Comparison of ENCODE assay signal across 1 cellular context in the genomic region with DNA sequence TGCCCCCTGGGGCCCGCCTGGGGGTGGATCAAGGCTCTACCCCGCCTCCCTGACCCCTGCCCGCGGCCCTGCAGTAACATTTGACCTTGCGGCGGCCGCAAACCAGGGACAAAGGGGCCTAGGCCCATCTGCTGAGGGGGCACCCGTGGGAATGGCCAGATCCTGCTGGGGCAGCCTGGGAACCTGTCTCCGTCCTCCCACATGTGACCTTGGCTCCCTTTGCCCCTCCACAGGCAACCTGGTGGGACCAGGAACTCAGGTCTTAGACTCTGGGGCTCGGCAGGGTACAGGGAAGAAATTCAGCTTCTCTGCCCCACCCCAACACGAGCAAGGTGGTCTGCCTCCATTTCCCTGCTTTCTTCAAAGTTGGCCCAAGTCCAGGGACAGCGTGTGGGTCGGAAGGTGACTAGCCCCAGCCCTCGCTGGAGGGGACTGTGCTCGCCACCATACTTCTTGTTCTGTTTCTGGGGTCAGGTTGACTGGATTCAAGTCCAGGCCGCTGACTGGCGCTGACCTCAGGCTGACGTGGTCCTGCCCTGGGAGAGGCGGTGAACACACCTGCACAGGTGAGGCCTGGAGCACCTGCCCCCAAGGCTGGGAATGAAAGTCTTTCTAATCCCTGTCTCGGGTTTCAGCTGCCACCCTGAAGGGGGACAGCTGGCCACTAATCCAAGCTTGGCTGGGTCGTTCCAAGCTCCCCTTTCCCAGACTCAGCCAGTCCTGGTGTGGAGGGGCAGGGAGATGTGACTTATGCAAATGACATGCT.
TF ChIP-seq lines count a peak whose summit lies in the region.

No MANE protein-coding gene starts in this region.

TF ChIP-seq in HepG2, 621 proteins besides CTCF, POLR2A, EP300 and RAD21 (continued from another document and continues in another):
- TF ChIP-seq, protein P1, sequence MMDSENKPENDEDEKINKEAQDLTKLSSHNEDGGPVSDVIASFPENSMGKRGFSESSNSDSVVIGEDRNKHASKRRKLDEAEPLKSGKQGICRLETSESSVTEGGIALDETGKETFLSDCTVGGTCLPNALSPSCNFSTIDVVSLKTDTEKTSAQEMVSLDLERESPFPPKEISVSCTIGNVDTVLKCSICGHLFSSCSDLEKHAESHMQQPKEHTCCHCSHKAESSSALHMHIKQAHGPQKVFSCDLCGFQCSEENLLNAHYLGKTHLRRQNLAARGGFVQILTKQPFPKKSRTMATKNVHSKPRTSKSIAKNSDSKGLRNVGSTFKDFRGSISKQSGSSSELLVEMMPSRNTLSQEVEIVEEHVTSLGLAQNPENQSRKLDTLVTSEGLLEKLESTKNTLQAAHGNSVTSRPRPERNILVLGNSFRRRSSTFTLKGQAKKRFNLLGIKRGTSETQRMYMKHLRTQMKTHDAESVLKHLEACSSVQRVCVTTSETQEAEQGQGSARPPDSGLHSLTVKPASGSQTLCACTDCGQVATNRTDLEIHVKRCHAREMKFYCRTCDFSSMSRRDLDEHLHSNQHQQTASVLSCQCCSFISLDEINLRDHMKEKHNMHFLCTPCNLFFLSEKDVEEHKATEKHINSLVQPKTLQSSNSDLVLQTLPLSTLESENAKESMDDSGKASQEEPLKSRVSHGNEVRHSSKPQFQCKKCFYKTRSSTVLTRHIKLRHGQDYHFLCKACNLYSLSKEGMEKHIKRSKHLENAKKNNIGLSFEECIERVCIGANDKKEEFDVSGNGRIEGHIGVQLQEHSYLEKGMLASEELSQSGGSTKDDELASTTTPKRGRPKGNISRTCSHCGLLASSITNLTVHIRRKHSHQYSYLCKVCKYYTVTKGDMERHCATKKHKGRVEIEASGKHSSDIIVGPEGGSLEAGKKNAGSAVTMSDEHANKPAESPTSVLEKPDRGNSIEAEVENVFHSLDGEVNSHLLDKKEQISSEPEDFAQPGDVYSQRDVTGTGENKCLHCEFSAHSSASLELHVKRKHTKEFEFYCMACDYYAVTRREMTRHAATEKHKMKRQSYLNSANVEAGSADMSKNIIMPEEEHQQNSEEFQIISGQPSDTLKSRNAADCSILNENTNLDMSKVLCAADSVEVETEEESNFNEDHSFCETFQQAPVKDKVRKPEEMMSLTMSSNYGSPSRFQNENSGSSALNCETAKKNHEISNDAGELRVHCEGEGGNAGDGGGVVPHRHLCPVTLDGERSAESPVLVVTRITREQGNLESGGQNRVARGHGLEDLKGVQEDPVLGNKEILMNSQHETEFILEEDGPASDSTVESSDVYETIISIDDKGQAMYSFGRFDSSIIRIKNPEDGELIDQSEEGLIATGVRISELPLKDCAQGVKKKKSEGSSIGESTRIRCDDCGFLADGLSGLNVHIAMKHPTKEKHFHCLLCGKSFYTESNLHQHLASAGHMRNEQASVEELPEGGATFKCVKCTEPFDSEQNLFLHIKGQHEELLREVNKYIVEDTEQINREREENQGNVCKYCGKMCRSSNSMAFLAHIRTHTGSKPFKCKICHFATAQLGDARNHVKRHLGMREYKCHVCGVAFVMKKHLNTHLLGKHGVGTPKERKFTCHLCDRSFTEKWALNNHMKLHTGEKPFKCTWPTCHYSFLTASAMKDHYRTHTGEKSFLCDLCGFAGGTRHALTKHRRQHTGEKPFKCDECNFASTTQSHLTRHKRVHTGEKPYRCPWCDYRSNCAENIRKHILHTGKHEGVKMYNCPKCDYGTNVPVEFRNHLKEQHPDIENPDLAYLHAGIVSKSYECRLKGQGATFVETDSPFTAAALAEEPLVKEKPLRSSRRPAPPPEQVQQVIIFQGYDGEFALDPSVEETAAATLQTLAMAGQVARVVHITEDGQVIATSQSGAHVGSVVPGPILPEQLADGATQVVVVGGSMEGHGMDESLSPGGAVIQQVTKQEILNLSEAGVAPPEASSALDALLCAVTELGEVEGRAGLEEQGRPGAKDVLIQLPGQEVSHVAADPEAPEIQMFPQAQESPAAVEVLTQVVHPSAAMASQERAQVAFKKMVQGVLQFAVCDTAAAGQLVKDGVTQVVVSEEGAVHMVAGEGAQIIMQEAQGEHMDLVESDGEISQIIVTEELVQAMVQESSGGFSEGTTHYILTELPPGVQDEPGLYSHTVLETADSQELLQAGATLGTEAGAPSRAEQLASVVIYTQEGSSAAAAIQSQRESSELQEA (CRISPR knock-in tag; IDR thresholded peaks at IDR 0.05; ENCODE audit: not compliant biosample characterization), result peak; percentile 34
- TF ChIP-seq ZNF574 (CRISPR knock-in tag; IDR thresholded peaks at IDR 0.05) (peak; percentile 83), ZNF747 (CRISPR knock-in tag; IDR thresholded peaks at IDR 0.05; ENCODE audit: borderline replicate concordance) (no peak; the same call in 1 of the 2 replicates), ZNF646 (CRISPR knock-in tag; IDR thresholded peaks at IDR 0.05) (0 out of 2 replicates have a peak, but pooled peaks have one; percentile 54), ZGPAT (CRISPR knock-in tag; IDR thresholded peaks at IDR 0.05) (peak; percentile 95; the same call in 1 of the 2 replicates), ZNF501 (CRISPR knock-in tag; IDR thresholded peaks at IDR 0.05) (peak; percentile 56; the same call in 1 of the 2 replicates), ZNF768 (CRISPR knock-in tag; IDR thresholded peaks at IDR 0.05) (peak; percentile 41; the same call in 1 of the 2 replicates), RFXANK (CRISPR knock-in tag; IDR thresholded peaks at IDR 0.05) (no peak), ZNF281 (CRISPR knock-in tag; IDR thresholded peaks at IDR 0.05; ENCODE audit: borderline replicate concordance) (peak; percentile 99), ATF7-NPFF (CRISPR knock-in tag; IDR thresholded peaks at IDR 0.05; ENCODE audit: low read depth) (peak; percentile 69), ESRRA (CRISPR knock-in tag; IDR thresholded peaks at IDR 0.05; ENCODE audit: low read depth) (peak; percentile 97), BORCS8-MEF2B (CRISPR knock-in tag; IDR thresholded peaks at IDR 0.05) (peak; percentile 94), ZNF230 (CRISPR knock-in tag; IDR thresholded peaks at IDR 0.05) (no peak), IRF2 (CRISPR knock-in tag; IDR thresholded peaks at IDR 0.05) (peak; percentile 69; the same call in 1 of the 2 replicates), DRAP1 (CRISPR knock-in tag; IDR thresholded peaks at IDR 0.05) (0 out of 2 replicates have a peak, but pooled peaks have one; percentile 28), EZH2 (conservative IDR thresholded peaks at IDR 0.05; ENCODE audit: low read depth, low read length) (no peak), GATAD1 (CRISPR knock-in tag; IDR thresholded peaks at IDR 0.05) (peak; percentile 69), POGZ (CRISPR knock-in tag; IDR thresholded peaks at IDR 0.05) (peak; percentile 86), ZNF431 (CRISPR knock-in tag; IDR thresholded peaks at IDR 0.05; ENCODE audit: borderline replicate concordance, low read depth) (peak; percentile 58; the same call in 1 of the 2 replicates), ZNF772 (CRISPR knock-in tag; IDR thresholded peaks at IDR 0.05) (no peak; the same call in 1 of the 2 replicates), PAWR (CRISPR knock-in tag; IDR thresholded peaks at IDR 0.05; ENCODE audit: borderline replicate concordance) (no peak), CCAR2 (optimal IDR thresholded peaks at IDR 0.05; ENCODE audit: low read depth, low read length) (peak; percentile 30), ZNF781 (CRISPR knock-in tag; IDR thresholded peaks at IDR 0.05; ENCODE audit: borderline replicate concordance, not compliant biosample characterization) (peak; percentile 8), PPARG (CRISPR knock-in tag; conservative IDR thresholded peaks at IDR 0.05) (peak; percentile 94), FOXC1 (CRISPR knock-in tag; IDR thresholded peaks at IDR 0.05; ENCODE audit: borderline replicate concordance) (peak; percentile 69), PITX1 (CRISPR knock-in tag; IDR thresholded peaks at IDR 0.05) (peak; percentile 96), RBFOX2 (IDR thresholded peaks at IDR 0.05; ENCODE audit: low read depth, low read length) (peak; percentile 73), ZNF530 (CRISPR knock-in tag; IDR thresholded peaks at IDR 0.05; ENCODE audit: low read depth) (no peak), SATB2 (CRISPR knock-in tag; IDR thresholded peaks at IDR 0.05) (0 out of 2 replicates have a peak, but pooled peaks have one; percentile 46), KLF6 (CRISPR knock-in tag; IDR thresholded peaks at IDR 0.05) (peak; percentile 50; the same call in 1 of the 2 replicates)
